Comparison of ENCODE assay signal across 9 cellular contexts in the genomic region with DNA sequence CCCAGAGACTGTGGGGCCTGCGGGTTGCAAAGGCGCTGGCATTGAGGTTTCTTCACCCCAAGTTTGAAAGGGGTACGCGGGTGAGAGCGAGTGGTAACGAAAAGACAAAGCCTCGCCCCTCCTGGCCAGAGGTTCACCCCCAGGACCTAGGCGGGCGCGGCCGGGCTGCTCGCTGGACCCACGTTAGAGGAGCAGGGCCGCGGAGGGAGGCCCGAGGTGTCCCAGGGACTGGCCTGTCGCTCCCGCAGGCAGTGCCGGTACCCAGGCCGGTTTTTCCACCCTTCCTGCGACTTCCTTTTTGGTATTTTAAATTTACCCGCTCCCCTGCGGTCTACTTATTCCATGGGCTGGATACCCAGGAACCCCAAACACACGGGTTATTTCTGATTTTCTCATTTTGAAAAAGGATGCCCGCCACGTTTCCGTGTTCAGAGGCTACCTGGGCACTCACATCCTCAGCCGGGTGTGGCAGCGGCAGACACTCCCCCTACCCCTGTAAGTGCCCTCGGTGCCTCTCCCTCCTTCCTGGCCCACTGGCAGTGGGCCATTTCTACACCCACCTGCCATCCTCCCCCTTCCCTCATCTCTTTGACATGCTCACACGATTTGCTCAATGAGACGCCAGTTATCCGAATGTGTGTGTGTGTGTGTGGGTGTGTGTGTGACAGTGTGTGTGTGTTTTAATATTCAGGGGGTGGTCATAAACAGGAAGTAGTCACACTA. TPM values are rescaled to one million over a fixed set of nuclear protein-coding genes. Genes with fewer than 3 reads are reported as not detected.
DNase-seq lines count a peak whose midpoint lies in the region; ATAC-seq and TF ChIP-seq lines count a peak whose summit lies in the region.
"Had no signal": no experiment of that assay in that cellular context is flagged by ENCODE, and none has a peak within 500 bp of the region (broad histone marks: within the 10 kb centered on the region; RNA-seq: fewer than 3 reads in every experiment).

No MANE protein-coding gene starts in this region.

- no peaks in the 10 kb centered on the region for H3K9me3 Mint-ChIP-seq in progenitor cell of endocrine pancreas (ENCODE audit: low read depth)

- no peaks in the 10 kb centered on the region for H3K36me3 Mint-ChIP-seq in progenitor cell of endocrine pancreas (ENCODE audit: insufficient read depth)

- no peaks in the 10 kb centered on the region for H3K27me3 ChIP-seq in Panc1 (ENCODE audit: control insufficient read depth, insufficient read depth, low read length)
- peaks cover 0 to 93% (median 49%) of the 10 kb centered on the region in 4 donors for H3K27me3 ChIP-seq in esophagus muscularis mucosa

- H3K27ac Mint-ChIP-seq in progenitor cell of endocrine pancreas: no peak overlapping the region

- peak overlapping the region; percentile 70 for H3K4me3 Mint-ChIP-seq in progenitor cell of endocrine pancreas (ENCODE audit: low read depth)

- intact Hi-C loops in Panc1 (cut with micrococcal nuclease; ENCODE audit: unreplicated experiment) (no loop called here), esophagus muscularis mucosa (cut with DNase I) (no loop called here)

- H3K27ac ChIP-seq in Panc1 (ENCODE audit: low read length) (peak overlapping the region; percentile 97), esophagus muscularis mucosa (replicated peaks in 1 of 4) (peak overlapping the region; percentile 8 to 47 (median 40))

- H3K36me3 ChIP-seq in Panc1 (ENCODE audit: control insufficient read depth, insufficient read depth, low read length): no peaks in the 10 kb centered on the region; the same call in 1 of the 2 replicates
- H3K36me3 ChIP-seq in esophagus muscularis mucosa: no peaks in the 10 kb centered on the region

- in situ Hi-C loops in Panc1 (cut with HindIII; ENCODE audit: low pct_unique_long_range_greater_than_20kb, low sequenced_read_pairs): no loop called here

- WGBS in esophagus muscularis mucosa: 31% methylated on average over 22 of the region's 33 CpGs

- peaks cover 15% of the 10 kb centered on the region for H3K4me1 Mint-ChIP-seq in progenitor cell of endocrine pancreas (ENCODE audit: low read depth)

- ATAC-seq in Panc1 (no peak), GM21825 (IDR thresholded peaks at IDR 0.05; ENCODE audit: unreplicated experiment) (no peak), HG02973 (IDR thresholded peaks at IDR 0.05; ENCODE audit: unreplicated experiment) (no peak)

- H3K27me3 Mint-ChIP-seq in progenitor cell of endocrine pancreas: peaks cover 94% of the 10 kb centered on the region

- no peak for TF ChIP-seq EP300 in esophagus muscularis mucosa (IDR thresholded peaks at IDR 0.05)

- H3K9me3 ChIP-seq in Panc1 (ENCODE audit: control insufficient read depth, insufficient read depth, low read depth, low read length) (no peaks in the 10 kb centered on the region), esophagus muscularis mucosa (no peaks in the 10 kb centered on the region)

- H3K4me1 ChIP-seq in Panc1 (ENCODE audit: control insufficient read depth, insufficient read depth, low read length) (peaks cover 49% of the 10 kb centered on the region), esophagus muscularis mucosa (peaks cover 9 to 35% (median 28%) of the 10 kb centered on the region in 4 donors)

- TSS peak; percentile 71 for BruUV-seq in Panc1 (replicated peaks; lab: Mats Ljungman, UMichigan)

- DNase-seq in DMS153 treated with DMSO at 0.1 percent for 48 hours (lab: John Stamatoyannopoulos, UW; ENCODE audit: unreplicated experiment) (peak; percentile 49), Panc1 (ENCODE audit: low read depth, low spot score) (no peak), esophagus muscularis mucosa (ENCODE audit: extremely low spot score) (no peak), progenitor cell of endocrine pancreas (ENCODE audit: low spot score, unreplicated experiment) (no peak), NCI-H146 (lab: John Stamatoyannopoulos, UW) (no peak), mucosa of gallbladder (ENCODE audit: low spot score) (no peak)

- CTCF ChIA-PET in Panc1 (lab: Charles Lee): interaction anchor here (0.6 to 0.9 kb wide), 4 partner anchors 95 to 624 kb away, joined by 3 to 15 read pairs (median 10); no protein-coding TSS in a partner anchor

- POLR2A ChIA-PET in Panc1 (lab: Charles Lee): interaction anchor here (0.7 kb wide), 1 partner anchor 43 kb away, joined by 12 read pairs; no protein-coding TSS in a partner anchor

- H3K4me3 ChIP-seq in Panc1 (ENCODE audit: low read depth in 2 of 2, low read length in 2 of 2): peak overlapping the region; percentile 56 to 73
- H3K4me3 ChIP-seq in esophagus muscularis mucosa: peak overlapping the region; percentile 31 to 48 (median 38)

- TF ChIP-seq CTCF in Panc1 (IDR thresholded peaks at IDR 0.05) (no peak), esophagus muscularis mucosa (IDR thresholded peaks at IDR 0.05) (no peak), progenitor cell of endocrine pancreas (IDR thresholded peaks at IDR 0.05; ENCODE audit: unreplicated experiment) (no peak)

- TF ChIP-seq POLR2A in esophagus muscularis mucosa (IDR thresholded peaks at IDR 0.05; ENCODE audit: low read depth): no peak

RNA-seq across cellular contexts. Expression of gene FOXL1, which starts 1.6 kb away (rescaled TPM):
- total RNA-seq in Panc1 (2021; ENCODE audit: unreplicated experiment) (9.3 TPM), esophagus muscularis mucosa (under 1 TPM; 0.52 to 0.83 (median 0.69) TPM), progenitor cell of endocrine pancreas (not detected in 2 replicates), mucosa of gallbladder (8.2 TPM)
- 22.1 TPM for polyA plus RNA-seq in Panc1 (2012; ENCODE audit: insufficient read length)
- total RNA-seq: T-helper 1 cell treated with Interleukin-12 subunit alpha and Interleukin-12 subunit beta and Interleukin-4 antibody, amounts not matched to agents 30 ng/mL and 1 ng/mL, for 36 hours had no signal

RNA-seq across cellular contexts. Expression of gene FOXC2, which starts 10.1 kb away (rescaled TPM):
- total RNA-seq in Panc1 (2021; ENCODE audit: unreplicated experiment) (14.9 TPM), esophagus muscularis mucosa (1 to 10 TPM in 2 of 4 donors, under 1 TPM in 2; 0.71 to 1.7 (median 1.1) TPM), progenitor cell of endocrine pancreas (0.11 TPM in 1 of 2 replicates, not detected in the other), mucosa of gallbladder (0.92 TPM)
- polyA plus RNA-seq in Panc1 (2012; ENCODE audit: insufficient read length): 19.8 TPM
- total RNA-seq: T-helper 1 cell treated with Interleukin-12 subunit alpha and Interleukin-12 subunit beta and Interleukin-4 antibody, amounts not matched to agents 30 ng/mL and 1 ng/mL, for 36 hours had no signal

RNA-seq across cellular contexts. Expression of gene MTHFSD, which starts 21.7 kb away (rescaled TPM):
- total RNA-seq in Panc1 (2021; ENCODE audit: unreplicated experiment) (16.5 TPM), esophagus muscularis mucosa (10 to 100 TPM; 10.1 to 17.9 (median 15.5) TPM), progenitor cell of endocrine pancreas (21.8 and 22.8 TPM in 2 replicates), mucosa of gallbladder (29.0 TPM)
- polyA plus RNA-seq in Panc1 (2012; ENCODE audit: insufficient read length): 9.5 TPM
